Comparison of ENCODE assay signal across 1 cellular context in genomic region chr4:113952452-113953029, GRCh38.
TF ChIP-seq lines count a peak whose summit lies in the region.

No MANE protein-coding gene starts in this region.

TF ChIP-seq in GM23338, 12 proteins besides CTCF, POLR2A, EP300 and RAD21 (continued from another document):
- peak; percentile 92 for TF ChIP-seq ZNF462 (CRISPR knock-in tag; IDR thresholded peaks at IDR 0.05)
TF ChIP-seq in GM23338: peak in this region for 1.
